Comparison of ENCODE assay signal across 29 cellular contexts in genomic region chr6:143741480-143741879, GRCh38.
DNase-seq lines count a peak whose midpoint lies in the region; ATAC-seq and TF ChIP-seq lines count a peak whose summit lies in the region.
"Had no signal": no experiment of that assay in that cellular context is flagged by ENCODE, and none has a peak within 500 bp of the region (broad histone marks: within the 10 kb centered on the region; RNA-seq: fewer than 3 reads in every experiment).

No MANE protein-coding gene starts in this region.

- ATAC-seq in activated CD4-positive, CD25-positive, alpha-beta regulatory T cell treated with anti-CD3 and anti-CD28 coated beads, Interleukin-2, amount 50 U/mL, for 24 hours: no peak
- no peak for ATAC-seq in HG03439 (IDR thresholded peaks at IDR 0.05; ENCODE audit: unreplicated experiment)
- ATAC-seq: activated CD8-positive, alpha-beta T cell treated with anti-CD3 and anti-CD28 coated beads for 36 hours; gastrocnemius medialis; GM12878; T-cell had no signal

- DNase-seq in GF-D8 (lab: John Stamatoyannopoulos, UW) (peak; percentile 85), MV-4-11 (lab: John Stamatoyannopoulos, UW) (peak; percentile 96), SKM-1 treated with dmso at 0.1 percent for 144 hours (lab: John Stamatoyannopoulos, UW; ENCODE audit: unreplicated experiment) (peak; percentile 89), OCI-M2 (lab: John Stamatoyannopoulos, UW; ENCODE audit: unreplicated experiment) (no peak)
- no peak for DNase-seq in stimulated activated CD4-positive, alpha-beta T cell treated with anti-CD3 and anti-CD28 coated beads, Interleukin-4, amount 100 ng/mL, for 1 hour
- DNase-seq: activated CD4-positive, alpha-beta T cell treated with anti-CD3 and anti-CD28 coated beads for 1 hour; activated CD8-positive, alpha-beta T cell treated with anti-CD3 and anti-CD28 coated beads for 36 hours; activated naive CD8-positive, alpha-beta T cell treated with anti-CD3 and anti-CD28 coated beads for 36 hours; CD4-positive, alpha-beta memory T cell; central memory CD4-positive, alpha-beta T cell; dermis blood vessel endothelial cell; gastrocnemius medialis; GOT3; hypothalamus; immature natural killer cell; NCI-H1436; NCI-H345; NCI-H748 treated with DMSO at 0.1 percent for 48 hours; PC-9; SHP77; stimulated activated CD4-positive, alpha-beta T cell treated with anti-CD3 and anti-CD28 coated beads, Interleukin-15, amount 100 ng/mL, for 24 hours; stimulated activated naive CD4-positive, alpha-beta T cell treated with Interleukin-2 at 50 U/mL for 16 hours; T-cell; uterus had no signal

- H3K4me3 ChIP-seq in neutrophil (ENCODE audit: low read depth in 1 of 2, low read length in 1 of 2): peak overlapping the region; percentile 3 to 27
- H3K4me3 ChIP-seq: gastrocnemius medialis, GM12878, PC-9, prostate gland, uterus had no signal

- no peak for TF ChIP-seq CTCF in neutrophil (IDR thresholded peaks at IDR 0.05)

- H3K36me3 ChIP-seq in neutrophil: no peaks in the 10 kb centered on the region
- H3K36me3 ChIP-seq: gastrocnemius medialis, prostate gland, uterus had no signal

- no peaks in the 10 kb centered on the region for H3K9me3 ChIP-seq in neutrophil
- H3K9me3 ChIP-seq: gastrocnemius medialis, prostate gland, uterus had no signal

- peak overlapping the region; percentile 84 for H3K27ac ChIP-seq in neutrophil
- H3K27ac ChIP-seq: PC-9, prostate gland had no signal

- H3K27me3 ChIP-seq in neutrophil: no peaks in the 10 kb centered on the region
- H3K27me3 ChIP-seq: gastrocnemius medialis, uterus had no signal

- H3K4me1 ChIP-seq in neutrophil (ENCODE audit: control insufficient read depth in 1 of 2, insufficient read depth in 1 of 2, low read depth in 1 of 2, low read length in 1 of 2): peaks cover 34 to 56% of the 10 kb centered on the region in 2 experiments

Comparison
In these comparisons a context has a peak if more than half of its experiments do, and no peak if none do; other contexts are left out.
1. DNase-seq: peak in GF-D8 (single experiment), MV-4-11 (single experiment) and SKM-1 treated with dmso at 0.1 percent for 144 hours (single experiment); none in OCI-M2 (single experiment) and stimulated activated CD4-positive, alpha-beta T cell treated with anti-CD3 and anti-CD28 coated beads, Interleukin-4, amount 100 ng/mL, for 1 hour (single experiment).